Comparison of ENCODE assay signal across 16 cellular contexts in genomic region chr11:69891421-69892236, GRCh38.
DNase-seq lines count a peak whose midpoint lies in the region; ATAC-seq and TF ChIP-seq lines count a peak whose summit lies in the region.
"Had no signal": no experiment of that assay in that cellular context is flagged by ENCODE, and none has a peak within 500 bp of the region (broad histone marks: within the 10 kb centered on the region; RNA-seq: fewer than 3 reads in every experiment).

No MANE protein-coding gene starts in this region.

- H2AFZ ChIP-seq in PC-9 (no peak overlapping the region), osteoblast (ENCODE audit: low read length) (no peak overlapping the region)

- H3K4me3 ChIP-seq in PC-9 = no peak overlapping the region
- H3K4me3 ChIP-seq in osteoblast (ENCODE audit: insufficient read depth, low read length) = no peak overlapping the region
- H3K4me3 ChIP-seq: GM12878 had no signal

- BruUV-seq in Calu3 (replicated peaks; lab: Mats Ljungman, UMichigan) (no TSS peak), PC-9 (replicated peaks; lab: Mats Ljungman, UMichigan) (no TSS peak)

- peak overlapping the region; percentile 73 for H3K27ac Mint-ChIP-seq in Calu3 (ENCODE audit: unreplicated experiment)
- no peak overlapping the region for H3K27ac Mint-ChIP-seq in activated CD4-positive, alpha-beta memory T cell treated with anti-CD3 and anti-CD28 coated beads for 36 hours
- H3K27ac Mint-ChIP-seq: activated CD8-positive, alpha-beta T cell treated with anti-CD3 and anti-CD28 coated beads for 36 hours; activated naive CD4-positive, alpha-beta T cell treated with anti-CD3 and anti-CD28 coated beads, Interleukin-2, amount 50 U/mL, for 72 hours had no signal

- TF ChIP-seq CTCF in Calu3 (IDR thresholded peaks at IDR 0.05; ENCODE audit: unreplicated experiment) = no peak
- no peak for TF ChIP-seq CTCF in PC-9 (conservative IDR thresholded peaks at IDR 0.05)
- TF ChIP-seq CTCF in osteoblast (IDR thresholded peaks at IDR 0.05; ENCODE audit: extremely low read depth, low read depth, low read length) = no peak

- POLR2A ChIA-PET in PC-9 (lab: Charles Lee; ENCODE audit: unreplicated experiment) = interaction anchor here (1.1 kb wide), 1 partner anchor 23 kb away, joined by 10 read pairs; no protein-coding TSS in a partner anchor
- POLR2A ChIA-PET in activated CD4-positive, alpha-beta memory T cell treated with anti-CD3 and anti-CD28 coated beads for 36 hours (lab: Charles Lee) = no interaction called here

- DNase-seq in Calu3 (peak; percentile 60), PC-9 (peak; percentile 77 to 82), fibroblast of peridontal ligament (ENCODE audit: extremely low read depth) (peak; percentile 24), osteoblast (ENCODE audit: insufficient read length, low spot score, missing footprints) (peak; percentile 54), T-helper 1 cell (no peak)
- DNase-seq in activated CD4-positive, alpha-beta memory T cell treated with anti-CD3 and anti-CD28 coated beads for 36 hours = no peak
- DNase-seq: activated CD8-positive, alpha-beta T cell treated with anti-CD3 and anti-CD28 coated beads for 36 hours; activated T-cell treated with anti-CD3 and anti-CD28 coated beads, Interleukin-2, amount 50 U/mL, for 48 hours; AML-193; brain microvascular endothelial cell; NCI-H2029; stimulated activated CD4-positive, alpha-beta T cell treated with anti-CD3 and anti-CD28 coated beads, Interleukin-2, amount 100 ng/mL, for 24 hours had no signal

- H3F3A ChIP-seq in PC-9 (ENCODE audit: insufficient read depth, low read depth) = peaks cover 71% of the 10 kb centered on the region

- peaks cover 37% of the 10 kb centered on the region for H3K4me1 Mint-ChIP-seq in Calu3 (ENCODE audit: low read depth, unreplicated experiment)
- no peaks in the 10 kb centered on the region for H3K4me1 Mint-ChIP-seq in activated CD4-positive, alpha-beta memory T cell treated with anti-CD3 and anti-CD28 coated beads for 36 hours (ENCODE audit: low read depth)

- peak overlapping the region; percentile 36 for H3K4me3 Mint-ChIP-seq in Calu3 (ENCODE audit: low read depth, unreplicated experiment)
- H3K4me3 Mint-ChIP-seq in activated CD4-positive, alpha-beta memory T cell treated with anti-CD3 and anti-CD28 coated beads for 36 hours = no peak overlapping the region
- H3K4me3 Mint-ChIP-seq: activated CD8-positive, alpha-beta T cell treated with anti-CD3 and anti-CD28 coated beads for 36 hours had no signal

- CTCF ChIA-PET in Calu3 (lab: Charles Lee) (interaction anchor here (0.6 to 2.7 kb wide), 6 partner anchors 9 to 305 kb away, joined by 3 to 15 read pairs (median 6); no protein-coding TSS in a partner anchor), PC-9 (lab: Charles Lee) (no interaction called here)
- CTCF ChIA-PET in activated CD4-positive, alpha-beta memory T cell treated with anti-CD3 and anti-CD28 coated beads for 36 hours (lab: Charles Lee) = no interaction called here

- H3K27me3 ChIP-seq in PC-9 (ENCODE audit: insufficient read depth, low read depth) (no peaks in the 10 kb centered on the region), osteoblast (ENCODE audit: insufficient read depth, low read length) (peaks cover 58% of the 10 kb centered on the region)

- H4K20me1 ChIP-seq in PC-9 (ENCODE audit: insufficient read depth) = no peaks in the 10 kb centered on the region
- H4K20me1 ChIP-seq in osteoblast (ENCODE audit: insufficient read depth, low read length) = no peaks in the 10 kb centered on the region

- no peaks in the 10 kb centered on the region for H3K27me3 Mint-ChIP-seq in Calu3 (ENCODE audit: unreplicated experiment)
- H3K27me3 Mint-ChIP-seq in activated CD4-positive, alpha-beta memory T cell treated with anti-CD3 and anti-CD28 coated beads for 36 hours = peaks cover 41% of the 10 kb centered on the region

- H3K9me3 Mint-ChIP-seq in Calu3 (ENCODE audit: low read depth, unreplicated experiment) = no peaks in the 10 kb centered on the region
- no peaks in the 10 kb centered on the region for H3K9me3 Mint-ChIP-seq in activated CD4-positive, alpha-beta memory T cell treated with anti-CD3 and anti-CD28 coated beads for 36 hours
- H3K9me3 Mint-ChIP-seq: activated CD8-positive, alpha-beta T cell treated with anti-CD3 and anti-CD28 coated beads for 36 hours; activated naive CD4-positive, alpha-beta T cell treated with anti-CD3 and anti-CD28 coated beads, Interleukin-2, amount 50 U/mL, for 72 hours had no signal

- no peak for ATAC-seq in esophagus mucosa
- ATAC-seq: activated CD8-positive, alpha-beta T cell treated with anti-CD3 and anti-CD28 coated beads for 36 hours; activated naive CD4-positive, alpha-beta T cell treated with anti-CD3 and anti-CD28 coated beads, Interleukin-2, amount 50 U/mL, for 72 hours; GM12878; sciatic nerve had no signal

- H3K79me2 ChIP-seq in PC-9 (ENCODE audit: low read depth) = no peaks in the 10 kb centered on the region
- H3K79me2 ChIP-seq in osteoblast (ENCODE audit: insufficient read depth, low read length) = no peaks in the 10 kb centered on the region

- H3K27ac ChIP-seq in PC-9 (peak overlapping the region; percentile 85), osteoblast (ENCODE audit: low read depth, low read length) (no peak overlapping the region)
- H3K27ac ChIP-seq: brain microvascular endothelial cell had no signal

- peaks cover 14% of the 10 kb centered on the region for H3K36me3 Mint-ChIP-seq in Calu3 (ENCODE audit: insufficient read depth, unreplicated experiment)
- H3K36me3 Mint-ChIP-seq in activated CD4-positive, alpha-beta memory T cell treated with anti-CD3 and anti-CD28 coated beads for 36 hours = no peaks in the 10 kb centered on the region
- H3K36me3 Mint-ChIP-seq: activated naive CD4-positive, alpha-beta T cell treated with anti-CD3 and anti-CD28 coated beads, Interleukin-2, amount 50 U/mL, for 72 hours had no signal

- H3K9me2 ChIP-seq in PC-9 (ENCODE audit: insufficient read depth) = no peaks in the 10 kb centered on the region

- H3K4me2 ChIP-seq in PC-9 = peak overlapping the region; percentile 7; the same call in 1 of the 2 replicates
- H3K4me2 ChIP-seq in osteoblast (ENCODE audit: insufficient read depth, low read length) = no peak overlapping the region

- no peaks in the 10 kb centered on the region for H3K36me3 ChIP-seq in PC-9 (ENCODE audit: low read depth)
- no peaks in the 10 kb centered on the region for H3K36me3 ChIP-seq in osteoblast (ENCODE audit: insufficient read depth, low read length)
- H3K36me3 ChIP-seq: brain microvascular endothelial cell had no signal

- H3K9me3 ChIP-seq in PC-9 (ENCODE audit: insufficient read depth, low read depth) = peaks cover 4% of the 10 kb centered on the region
- H3K9me3 ChIP-seq in osteoblast (ENCODE audit: low read depth, low read length) = no peaks in the 10 kb centered on the region

- H3K4me1 ChIP-seq in PC-9 (replicated peaks; ENCODE audit: insufficient read depth) = peaks cover 72% of the 10 kb centered on the region
- H3K4me1 ChIP-seq in osteoblast (ENCODE audit: insufficient read depth, low read length) = no peaks in the 10 kb centered on the region

- intact Hi-C loops in Calu3 (cut with micrococcal nuclease; ENCODE audit: unreplicated experiment) (no loop called here), PC-9 (cut with micrococcal nuclease; ENCODE audit: unreplicated experiment) (no loop called here)
- intact Hi-C loops in activated CD4-positive, alpha-beta memory T cell treated with anti-CD3 and anti-CD28 coated beads for 36 hours (cut with micrococcal nuclease) = no loop called here

Comparison
In these comparisons a context has a peak if more than half of its experiments do, and no peak if none do; other contexts are left out.
1. DNase-seq: peak in Calu3 (single experiment), PC-9 (2 of 2), fibroblast of peridontal ligament (single experiment) and osteoblast (single experiment); none in T-helper 1 cell (0 of 5) and activated CD4-positive, alpha-beta memory T cell treated with anti-CD3 and anti-CD28 coated beads for 36 hours (single experiment).